34 cellular contexts compared by ENCODE assay signal in genomic region chr11:20159680-20160381, GRCh38. TPM values are rescaled to one million over a fixed set of nuclear protein-coding genes. Genes with fewer than 3 reads are reported as not detected.
DNase-seq lines count a peak whose midpoint lies in the region; ATAC-seq and TF ChIP-seq lines count a peak whose summit lies in the region.
"Had no signal": no experiment of that assay in that cellular context is flagged by ENCODE, and none has a peak within 500 bp of the region (broad histone marks: within the 10 kb centered on the region; RNA-seq: fewer than 3 reads in every experiment).

No MANE protein-coding gene starts in this region.

- no peak for ATAC-seq in WTC11
- ATAC-seq in HG03039 (IDR thresholded peaks at IDR 0.05; ENCODE audit: unreplicated experiment): no peak
- ATAC-seq: activated CD8-positive, alpha-beta memory T cell treated with anti-CD3 and anti-CD28 coated beads, Interleukin-2, amount 10 ng/mL, durations not matched to agents 7 days and 5 days; esophagus mucosa; heart right ventricle; left colon; stimulated activated memory B cell treated with anti-CD40 and anti-IgM and Interleukin-4, amounts not matched to agents 10 μg/mL and 1 μg/mL and 100 μg/mL, for 72 hours had no signal

- peaks cover 92% of the 10 kb centered on the region for H3K27me3 Mint-ChIP-seq in T-helper 1 cell treated with Interleukin-12 subunit alpha and Interleukin-12 subunit beta and Interleukin-4 antibody, amounts not matched to agents 30 μg/mL and 1 μg/mL, for 36 hours (ENCODE audit: low read depth)
- peaks cover 100% of the 10 kb centered on the region for H3K27me3 Mint-ChIP-seq in WTC11 (ENCODE audit: low read depth)
- H3K27me3 Mint-ChIP-seq in neural crest cell (ENCODE audit: low read depth): peaks cover 99% of the 10 kb centered on the region

- H3K27ac Mint-ChIP-seq in T-helper 1 cell treated with Interleukin-12 subunit alpha and Interleukin-12 subunit beta and Interleukin-4 antibody, amounts not matched to agents 30 μg/mL and 1 μg/mL, for 36 hours: peak overlapping the region; percentile 36
- H3K27ac Mint-ChIP-seq in WTC11 (no peak overlapping the region), neural crest cell (ENCODE audit: unreplicated experiment) (no peak overlapping the region)
- H3K27ac Mint-ChIP-seq: progenitor cell of endocrine pancreas; stimulated activated memory B cell treated with anti-CD40 and anti-IgM and Interleukin-4, amounts not matched to agents 10 μg/mL and 1 μg/mL and 100 μg/mL, for 72 hours had no signal

- no peak overlapping the region for H3K27ac ChIP-seq in prostate gland
- H3K27ac ChIP-seq: BLaER1 treated with 17β-estradiol and CSF1 and Interleukin-3, amounts not matched to agents 10 nM and 100 nM; colonic mucosa; heart right ventricle; neutrophil; sigmoid colon had no signal

- no peaks in the 10 kb centered on the region for H3K36me3 ChIP-seq in H7 (replicated peaks; ENCODE audit: control insufficient read depth, insufficient read depth, low read length)
- no peaks in the 10 kb centered on the region for H3K36me3 ChIP-seq in prostate gland
- H3K36me3 ChIP-seq: BLaER1 treated with 17β-estradiol and CSF1 and Interleukin-3, amounts not matched to agents 10 nM and 100 nM; colonic mucosa; heart right ventricle; neutrophil; sigmoid colon had no signal

- H3K4me1 Mint-ChIP-seq in T-helper 1 cell treated with Interleukin-12 subunit alpha and Interleukin-12 subunit beta and Interleukin-4 antibody, amounts not matched to agents 30 μg/mL and 1 μg/mL, for 36 hours (ENCODE audit: low read depth): peaks cover 14% of the 10 kb centered on the region
- H3K4me1 Mint-ChIP-seq in WTC11: peaks cover 76% of the 10 kb centered on the region
- H3K4me1 Mint-ChIP-seq in neural crest cell: peaks cover 65% of the 10 kb centered on the region

- H3K4me1 ChIP-seq in prostate gland (replicated peaks): no peaks in the 10 kb centered on the region

- CTCF ChIA-PET in WTC11 (lab: Charles Lee): interaction anchor here (1.5 to 5.4 kb wide), 3 partner anchors 28 to 195 kb away, joined by 3 to 48 read pairs (median 13); no protein-coding TSS in a partner anchor

- H3K27me3 ChIP-seq in H7 (ENCODE audit: control insufficient read depth, insufficient read depth, low read length) (peaks cover 100% of the 10 kb centered on the region), prostate gland (replicated peaks; ENCODE audit: insufficient read depth) (peaks cover 74% of the 10 kb centered on the region)

- H3K4me3 ChIP-seq in H7 (ENCODE audit: insufficient read depth, low read depth, low read length): peak overlapping the region; percentile 12; the same call in 1 of the 2 replicates
- no peak overlapping the region for H3K4me3 ChIP-seq in prostate gland
- H3K4me3 ChIP-seq: BLaER1 treated with 17β-estradiol and CSF1 and Interleukin-3, amounts not matched to agents 10 nM and 100 nM; colonic mucosa; heart right ventricle; sigmoid colon had no signal

- intact Hi-C loops in prostate gland (cut with DNase I): no loop called here

- H3K9me3 ChIP-seq in prostate gland: no peaks in the 10 kb centered on the region
- H3K9me3 ChIP-seq: colonic mucosa, heart right ventricle, neutrophil, sigmoid colon had no signal

- TF ChIP-seq CTCF in WTC11 (IDR thresholded peaks at IDR 0.05) (no peak), neural crest cell (conservative IDR thresholded peaks at IDR 0.05) (no peak), prostate gland (IDR thresholded peaks at IDR 0.05) (no peak)

- POLR2A ChIA-PET in WTC11 (lab: Charles Lee): no interaction called here

- no peak for TF ChIP-seq POLR2A in prostate gland (IDR thresholded peaks at IDR 0.05)

- H3K9me3 Mint-ChIP-seq in T-helper 1 cell treated with Interleukin-12 subunit alpha and Interleukin-12 subunit beta and Interleukin-4 antibody, amounts not matched to agents 30 μg/mL and 1 μg/mL, for 36 hours: peaks cover 21% of the 10 kb centered on the region
- H3K9me3 Mint-ChIP-seq in WTC11: no peaks in the 10 kb centered on the region
- no peaks in the 10 kb centered on the region for H3K9me3 Mint-ChIP-seq in neural crest cell

- WGBS in prostate gland: 4% methylated on average over 52 of the region's 58 CpGs

- DNase-seq in T-helper 1 cell (no peak), H7 (peak; percentile 72), WTC11 (ENCODE audit: low spot score) (peak; percentile 44), neural crest cell (ENCODE audit: low read depth, low spot score) (no peak), prostate gland (ENCODE audit: low spot score) (no peak), OCI-M1 (lab: John Stamatoyannopoulos, UW) (no peak)
- DNase-seq: activated CD4-positive, alpha-beta T cell treated with anti-CD3 and anti-CD28 coated beads, Interleukin-2, amount 10 ng/mL, durations not matched to agents 24 days and 14 days; activated CD8-positive, alpha-beta memory T cell treated with anti-CD3 and anti-CD28 coated beads, Interleukin-2, amount 10 ng/mL, durations not matched to agents 7 days and 5 days; activated naive CD4-positive, alpha-beta T cell treated with anti-CD3 and anti-CD28 coated beads, Interleukin-2, amount 50 U/mL, for 16 hours; colonic mucosa; DMS79; effector memory CD4-positive, alpha-beta T cell; foreskin fibroblast; GF-D8; heart right ventricle; left colon; MV-4-11; NCI-H1694 treated with DMSO at 0.1 percent for 48 hours; NCI-H2171 treated with DMSO at 0.1 percent for 48 hours; RPMI8226; sigmoid colon; stimulated activated CD4-positive, alpha-beta T cell treated with anti-CD3 and anti-CD28 coated beads, Interleukin-4, amount 100 ng/mL, for 4 hours had no signal

- H3K36me3 Mint-ChIP-seq in T-helper 1 cell treated with Interleukin-12 subunit alpha and Interleukin-12 subunit beta and Interleukin-4 antibody, amounts not matched to agents 30 μg/mL and 1 μg/mL, for 36 hours (ENCODE audit: low read depth): peaks cover 18% of the 10 kb centered on the region
- H3K36me3 Mint-ChIP-seq in WTC11: no peaks in the 10 kb centered on the region
- peaks cover 7% of the 10 kb centered on the region for H3K36me3 Mint-ChIP-seq in neural crest cell (ENCODE audit: low read depth)

- H3K4me3 Mint-ChIP-seq in T-helper 1 cell treated with Interleukin-12 subunit alpha and Interleukin-12 subunit beta and Interleukin-4 antibody, amounts not matched to agents 30 μg/mL and 1 μg/mL, for 36 hours: no peak overlapping the region
- H3K4me3 Mint-ChIP-seq in WTC11 (peak overlapping the region; percentile 74), neural crest cell (peak overlapping the region; percentile 92)
- H3K4me3 Mint-ChIP-seq: activated CD4-positive, alpha-beta T cell treated with anti-CD3 and anti-CD28 coated beads, Interleukin-2, amount 10 ng/mL, durations not matched to agents 24 days and 14 days; activated CD8-positive, alpha-beta memory T cell treated with anti-CD3 and anti-CD28 coated beads, Interleukin-2, amount 10 ng/mL, durations not matched to agents 7 days and 5 days; memory B cell; stimulated activated memory B cell treated with anti-CD40 and anti-IgM and Interleukin-4, amounts not matched to agents 10 μg/mL and 1 μg/mL and 100 μg/mL, for 72 hours had no signal

TF ChIP-seq in WTC11, 78 proteins besides CTCF, POLR2A, EP300 and RAD21 (continues in another document):
- TF ChIP-seq ZNF396 (CRISPR knock-in tag; IDR thresholded peaks at IDR 0.05; ENCODE audit: borderline replicate concordance) (no peak), ATF6 (CRISPR knock-in tag; IDR thresholded peaks at IDR 0.05) (no peak), ZNF423 (CRISPR knock-in tag; IDR thresholded peaks at IDR 0.05) (no peak), E2F4 (CRISPR knock-in tag; IDR thresholded peaks at IDR 0.05; ENCODE audit: borderline replicate concordance, low read depth) (no peak), NR1H2 (CRISPR knock-in tag; IDR thresholded peaks at IDR 0.05) (no peak), SMAD4 (CRISPR knock-in tag; IDR thresholded peaks at IDR 0.05) (no peak), ZNF512 (CRISPR knock-in tag; IDR thresholded peaks at IDR 0.05; ENCODE audit: borderline replicate concordance) (no peak), ZNF232 (CRISPR knock-in tag; IDR thresholded peaks at IDR 0.05) (no peak)

RNA-seq across cellular contexts. Expression of gene DBX1, which starts 0.4 kb away (rescaled TPM):
- total RNA-seq in H7 (2014; rRNA removed; shearing (Covaris generic)): 0.59 and 1.8 TPM in 2 replicates
- 0.14 to 0.24 TPM (median 0.14 TPM) in 3 replicates for total RNA-seq in WTC11 (2021)
- 26.3 and 29.6 TPM in 2 replicates for total RNA-seq in neural crest cell
- not detected for total RNA-seq in prostate gland
- total RNA-seq: activated CD4-positive, alpha-beta T cell treated with anti-CD3 and anti-CD28 coated beads, Interleukin-2, amount 10 ng/mL, durations not matched to agents 24 days and 14 days; activated CD8-positive, alpha-beta memory T cell treated with anti-CD3 and anti-CD28 coated beads, Interleukin-2, amount 10 ng/mL, durations not matched to agents 7 days and 5 days; colonic mucosa; esophagus mucosa; heart right ventricle; left colon; progenitor cell of endocrine pancreas; sigmoid colon; SK-MEL-5; T-helper 2 cell treated with Interferon-gamma antibody and Interleukin-4, amounts not matched to agents 100 ng/mL and 5 ng/mL, for 36 hours; temporal lobe; urinary bladder had no signal

Comparison
In these comparisons a context has a peak if more than half of its experiments do, and no peak if none do; other contexts are left out.
1. DNase-seq: peak in H7 (single experiment) and WTC11 (single experiment); none in T-helper 1 cell (0 of 5), neural crest cell (single experiment), prostate gland (single experiment) and OCI-M1 (single experiment).